In the genomic region with DNA sequence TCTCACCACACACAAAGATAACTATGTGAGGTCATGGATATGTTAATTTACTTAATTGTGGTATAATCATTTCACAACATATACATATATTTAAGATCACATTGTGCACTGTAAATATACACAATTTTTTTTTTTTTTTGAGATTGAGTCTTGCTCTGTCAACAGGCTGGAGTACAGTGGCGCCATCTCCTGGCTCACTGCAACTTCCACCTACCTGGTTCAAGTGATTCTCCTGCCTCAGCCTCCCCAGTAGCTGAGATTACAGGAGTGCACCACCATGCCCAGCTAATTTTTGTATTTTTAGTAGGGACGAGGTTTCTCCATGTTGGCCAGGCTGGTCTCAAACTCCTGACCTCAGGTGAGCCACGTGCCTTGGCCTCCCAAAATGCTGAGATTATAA, we compare ENCODE assay signal across 1 cellular context.
TF ChIP-seq lines count a peak whose summit lies in the region.

No MANE protein-coding gene starts in this region.

TF ChIP-seq in WTC11, 78 proteins besides CTCF, POLR2A, EP300 and RAD21 (continued from another document):
- TF ChIP-seq NR2C2 (CRISPR knock-in tag; IDR thresholded peaks at IDR 0.05): no peak
- no peak for TF ChIP-seq ZNF425 (CRISPR knock-in tag; conservative IDR thresholded peaks at IDR 0.05)
- TF ChIP-seq NR3C1 (CRISPR knock-in tag; conservative IDR thresholded peaks at IDR 0.05; ENCODE audit: low read depth): no peak
- no peak for TF ChIP-seq ZNF121 (CRISPR knock-in tag; IDR thresholded peaks at IDR 0.05)
- no peak for TF ChIP-seq RELA (CRISPR knock-in tag; IDR thresholded peaks at IDR 0.05; ENCODE audit: borderline replicate concordance)
- no peak for TF ChIP-seq TEAD1 (CRISPR knock-in tag; IDR thresholded peaks at IDR 0.05)
- TF ChIP-seq TP53 (CRISPR knock-in tag; IDR thresholded peaks at IDR 0.05): no peak
- TF ChIP-seq JUN (CRISPR knock-in tag; IDR thresholded peaks at IDR 0.05): no peak
- TF ChIP-seq NFATC4 (CRISPR knock-in tag; IDR thresholded peaks at IDR 0.05): no peak
- no peak for TF ChIP-seq TCF7 (CRISPR knock-in tag; IDR thresholded peaks at IDR 0.05; ENCODE audit: low read depth)
- no peak for TF ChIP-seq MAX (CRISPR knock-in tag; IDR thresholded peaks at IDR 0.05)
- TF ChIP-seq ZBTB21 (CRISPR knock-in tag; IDR thresholded peaks at IDR 0.05; ENCODE audit: borderline replicate concordance): no peak
- no peak for TF ChIP-seq SOX15 (CRISPR knock-in tag; IDR thresholded peaks at IDR 0.05)
- TF ChIP-seq ZNF263 (CRISPR knock-in tag; IDR thresholded peaks at IDR 0.05; ENCODE audit: low read depth): no peak
- TF ChIP-seq KAT7 (CRISPR knock-in tag; IDR thresholded peaks at IDR 0.05; ENCODE audit: borderline replicate concordance): no peak
- TF ChIP-seq, protein P1, sequence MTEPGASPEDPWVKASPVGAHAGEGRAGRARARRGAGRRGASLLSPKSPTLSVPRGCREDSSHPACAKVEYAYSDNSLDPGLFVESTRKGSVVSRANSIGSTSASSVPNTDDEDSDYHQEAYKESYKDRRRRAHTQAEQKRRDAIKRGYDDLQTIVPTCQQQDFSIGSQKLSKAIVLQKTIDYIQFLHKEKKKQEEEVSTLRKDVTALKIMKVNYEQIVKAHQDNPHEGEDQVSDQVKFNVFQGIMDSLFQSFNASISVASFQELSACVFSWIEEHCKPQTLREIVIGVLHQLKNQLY (CRISPR knock-in tag; IDR thresholded peaks at IDR 0.05): no peak
- TF ChIP-seq ETV6 (CRISPR knock-in tag; IDR thresholded peaks at IDR 0.05): no peak
